ENCODE assay signal across 1 cellular context in the genomic region with DNA sequence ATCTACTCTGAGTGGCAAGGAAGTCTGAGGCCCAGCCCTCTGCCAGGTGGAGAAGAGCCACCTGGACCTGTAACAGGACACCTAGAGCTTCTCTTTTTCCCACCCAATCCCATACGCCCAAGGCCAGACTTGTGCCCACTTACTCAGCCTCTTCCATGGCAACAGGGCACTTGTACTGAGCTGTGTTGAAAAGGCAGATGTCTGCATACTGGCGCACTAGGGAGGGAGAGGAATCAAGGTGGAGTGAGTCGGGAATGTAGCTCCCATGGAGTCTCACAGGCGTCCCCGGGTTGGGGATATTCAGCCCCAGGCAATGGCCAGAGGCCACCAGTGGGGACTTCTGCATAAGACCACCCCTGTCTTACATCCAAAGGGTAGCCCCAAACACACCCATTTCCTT.
TF ChIP-seq lines count a peak whose summit lies in the region.

No MANE protein-coding gene starts in this region.

TF ChIP-seq in WTC11, 78 proteins besides CTCF, POLR2A, EP300 and RAD21 (continued from another document):
- TF ChIP-seq, protein P1, sequence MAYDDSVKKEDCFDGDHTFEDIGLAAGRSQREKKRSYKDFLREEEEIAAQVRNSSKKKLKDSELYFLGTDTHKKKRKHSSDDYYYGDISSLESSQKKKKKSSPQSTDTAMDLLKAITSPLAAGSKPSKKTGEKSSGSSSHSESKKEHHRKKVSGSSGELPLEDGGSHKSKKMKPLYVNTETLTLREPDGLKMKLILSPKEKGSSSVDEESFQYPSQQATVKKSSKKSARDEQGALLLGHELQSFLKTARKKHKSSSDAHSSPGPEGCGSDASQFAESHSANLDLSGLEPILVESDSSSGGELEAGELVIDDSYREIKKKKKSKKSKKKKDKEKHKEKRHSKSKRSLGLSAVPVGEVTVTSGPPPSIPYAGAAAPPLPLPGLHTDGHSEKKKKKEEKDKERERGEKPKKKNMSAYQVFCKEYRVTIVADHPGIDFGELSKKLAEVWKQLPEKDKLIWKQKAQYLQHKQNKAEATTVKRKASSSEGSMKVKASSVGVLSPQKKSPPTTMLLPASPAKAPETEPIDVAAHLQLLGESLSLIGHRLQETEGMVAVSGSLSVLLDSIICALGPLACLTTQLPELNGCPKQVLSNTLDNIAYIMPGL (CRISPR knock-in tag; IDR thresholded peaks at IDR 0.05), result no peak
- TF ChIP-seq PRRX2 (CRISPR knock-in tag; IDR thresholded peaks at IDR 0.05), result no peak
